ENCODE assay signal across 8 cellular contexts in the genomic region with DNA sequence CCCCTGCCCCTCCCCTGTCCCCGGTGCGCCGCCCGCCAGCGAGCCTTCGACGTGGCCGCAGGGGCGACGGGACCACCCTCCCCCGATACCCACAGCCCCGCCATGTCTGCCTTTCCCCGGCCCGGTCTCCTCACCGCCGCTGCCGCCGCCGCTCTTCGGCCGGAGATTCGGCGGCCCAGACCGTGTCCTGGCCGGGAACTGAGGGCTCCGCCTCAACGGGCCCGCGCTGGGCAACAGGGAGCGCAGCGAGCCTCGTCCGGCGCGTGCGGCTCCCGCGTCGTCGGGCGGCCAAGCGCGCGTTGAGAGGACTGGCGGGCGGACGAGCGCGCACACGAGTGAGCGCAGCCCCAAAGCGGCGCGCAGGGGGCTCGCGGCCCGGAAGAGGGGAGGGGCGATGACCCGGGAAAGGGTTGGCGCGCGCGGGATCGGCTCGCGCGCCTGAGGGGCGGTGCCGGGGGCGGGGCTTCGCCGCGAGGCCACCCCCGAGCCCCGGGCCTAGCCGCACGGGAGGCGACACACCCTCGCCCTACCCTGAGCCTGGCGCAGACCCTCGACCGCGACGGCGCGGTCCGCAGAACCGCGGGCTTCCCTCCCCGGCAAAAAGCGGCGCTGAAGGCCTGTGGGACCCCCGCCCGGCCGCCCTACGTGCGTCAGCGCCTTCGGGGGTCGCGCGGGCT. TPM values are rescaled to one million over a fixed set of nuclear protein-coding genes. Genes with fewer than 3 reads are reported as not detected.
DNase-seq lines count a peak whose midpoint lies in the region; ATAC-seq, FAIRE-seq and TF ChIP-seq lines count a peak whose summit lies in the region.

A gene with protein sequence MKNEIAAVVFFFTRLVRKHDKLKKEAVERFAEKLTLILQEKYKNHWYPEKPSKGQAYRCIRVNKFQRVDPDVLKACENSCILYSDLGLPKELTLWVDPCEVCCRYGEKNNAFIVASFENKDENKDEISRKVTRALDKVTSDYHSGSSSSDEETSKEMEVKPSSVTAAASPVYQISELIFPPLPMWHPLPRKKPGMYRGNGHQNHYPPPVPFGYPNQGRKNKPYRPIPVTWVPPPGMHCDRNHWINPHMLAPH (minus strand): TSS at position 337 of the 677 bp plus-strand sequence. CDS start 3,757 bp downstream, outside the sequence.

- H3K27me3 Mint-ChIP-seq in naive thymus-derived CD8-positive, alpha-beta T cell: no peaks in the 10 kb centered on the region
- H3K27me3 Mint-ChIP-seq in stimulated activated naive B cell treated with anti-CD40 and anti-IgM and Interleukin-4, amounts not matched to agents 10 μg/mL and 1 μg/mL and 100 μg/mL, for 72 hours: no peaks in the 10 kb centered on the region

- H3K36me3 ChIP-seq in fibroblast of lung (ENCODE audit: control insufficient read depth, insufficient read depth, low read length): peaks cover 3% of the 10 kb centered on the region

- peak; percentile 90 for FAIRE-seq in HTR-8/SVneo (lab: Jason Lieb, UNC)
- no peak for FAIRE-seq in RCC 7860 (lab: Jason Lieb, UNC)

- peak; percentile 94 for DNase-seq in DMS 273 (lab: John Stamatoyannopoulos, UW; ENCODE audit: unreplicated experiment)
- DNase-seq in HTR-8/SVneo (ENCODE audit: insufficient read length, low spot score): peak; percentile 77
- DNase-seq in RCC 7860 (ENCODE audit: low spot score): peak; percentile 62
- peak; percentile 76 for DNase-seq in activated T-helper 1 cell treated with Interleukin-2 at 50 U/mL for 16 hours (ENCODE audit: low read depth)
- DNase-seq in fibroblast of lung (ENCODE audit: low read depth in 2 of 2): peak; percentile 78 to 81
- DNase-seq in naive thymus-derived CD8-positive, alpha-beta T cell: peak; percentile 65 to 87 (median 80)
- DNase-seq in stimulated activated naive B cell treated with anti-CD40 and anti-IgM and Interleukin-4, amounts not matched to agents 10 μg/mL and 1 μg/mL and 100 μg/mL, for 72 hours: peak; percentile 73

- H3K4me1 ChIP-seq in fibroblast of lung (ENCODE audit: control insufficient read depth, extremely low read depth, insufficient read depth, low read length): no peaks in the 10 kb centered on the region

- peak within 1 kb of the TSS; percentile 97 for H3K27ac ChIP-seq in fibroblast of lung (ENCODE audit: insufficient read depth, low read length)

- H3K9ac ChIP-seq in fibroblast of lung (ENCODE audit: insufficient read depth, low read length): peak within 1 kb of the TSS; percentile 89

- TF ChIP-seq CTCF in fibroblast of lung (conservative IDR thresholded peaks at IDR 0.05 in 1 of 2, IDR thresholded peaks at IDR 0.05 in 1 of 2; ENCODE audit: low read depth in 1 of 2, low read length in 2 of 2): no peak

- peak within 1 kb of the TSS; percentile 88 to 98 (median 94) for H3K27ac Mint-ChIP-seq in naive thymus-derived CD8-positive, alpha-beta T cell
- H3K27ac Mint-ChIP-seq in stimulated activated naive B cell treated with anti-CD40 and anti-IgM and Interleukin-4, amounts not matched to agents 10 μg/mL and 1 μg/mL and 100 μg/mL, for 72 hours: peak within 1 kb of the TSS; percentile 92

- H3K9me3 Mint-ChIP-seq in naive thymus-derived CD8-positive, alpha-beta T cell: no peaks in the 10 kb centered on the region
- H3K9me3 Mint-ChIP-seq in stimulated activated naive B cell treated with anti-CD40 and anti-IgM and Interleukin-4, amounts not matched to agents 10 μg/mL and 1 μg/mL and 100 μg/mL, for 72 hours: no peaks in the 10 kb centered on the region

- peaks cover 0 to 6% (median 5%) of the 10 kb centered on the region in 3 donors for H3K36me3 Mint-ChIP-seq in naive thymus-derived CD8-positive, alpha-beta T cell
- peaks cover 4 to 17% of the 10 kb centered on the region in 2 donors for H3K36me3 Mint-ChIP-seq in stimulated activated naive B cell treated with anti-CD40 and anti-IgM and Interleukin-4, amounts not matched to agents 10 μg/mL and 1 μg/mL and 100 μg/mL, for 72 hours

- peak; percentile 79 for ATAC-seq in GM21367 (IDR thresholded peaks at IDR 0.05; ENCODE audit: unreplicated experiment)
- ATAC-seq in naive thymus-derived CD8-positive, alpha-beta T cell: peak; percentile 73 to 74
- ATAC-seq in stimulated activated naive B cell treated with anti-CD40 and anti-IgM and Interleukin-4, amounts not matched to agents 10 μg/mL and 1 μg/mL and 100 μg/mL, for 72 hours (replicated peaks): peak; percentile 83 to 90

- H3K4me2 ChIP-seq in fibroblast of lung (ENCODE audit: extremely low read depth, insufficient read depth, low read length): peak within 1 kb of the TSS; percentile 85

- peak within 1 kb of the TSS; percentile 94 for H2AFZ ChIP-seq in fibroblast of lung (ENCODE audit: low read length)

- peaks cover 5 to 24% (median 15%) of the 10 kb centered on the region in 4 donors for H3K4me1 Mint-ChIP-seq in naive thymus-derived CD8-positive, alpha-beta T cell
- peaks cover 8 to 18% of the 10 kb centered on the region in 2 donors for H3K4me1 Mint-ChIP-seq in stimulated activated naive B cell treated with anti-CD40 and anti-IgM and Interleukin-4, amounts not matched to agents 10 μg/mL and 1 μg/mL and 100 μg/mL, for 72 hours

- H3K4me3 Mint-ChIP-seq in naive thymus-derived CD8-positive, alpha-beta T cell: peak within 1 kb of the TSS; percentile 82 to 99 (median 92)
- H3K4me3 Mint-ChIP-seq in stimulated activated naive B cell treated with anti-CD40 and anti-IgM and Interleukin-4, amounts not matched to agents 10 μg/mL and 1 μg/mL and 100 μg/mL, for 72 hours: peak within 1 kb of the TSS; percentile 90

- no peaks in the 10 kb centered on the region for H3K27me3 ChIP-seq in fibroblast of lung (ENCODE audit: control insufficient read depth, insufficient read depth, low read length)

- H4K20me1 ChIP-seq in fibroblast of lung (ENCODE audit: control insufficient read depth, extremely low read depth, insufficient read depth, low read length): no peaks in the 10 kb centered on the region

- H3K4me3 ChIP-seq in fibroblast of lung (replicated peaks in 1 of 4; ENCODE audit: control extremely low read depth in 1 of 4, insufficient read depth in 1 of 4, low read depth in 3 of 4, low read length in 4 of 4): peak within 1 kb of the TSS; percentile 69 to 99 (median 86)

- H3K9me3 ChIP-seq in fibroblast of lung (ENCODE audit: control insufficient read depth, insufficient read depth, low read depth, low read length): no peaks in the 10 kb centered on the region

- peaks cover 44% of the 10 kb centered on the region for H3K79me2 ChIP-seq in fibroblast of lung (ENCODE audit: control insufficient read depth, insufficient read depth, low read length)

- POLR2A ChIA-PET in naive thymus-derived CD8-positive, alpha-beta T cell (lab: Charles Lee): interaction anchor here (2.3 kb wide), 1 partner anchor 207 kb away, joined by 9 read pairs; a partner anchor contains a TSS

RNA-seq across cellular contexts. Expression of the gene that starts here (rescaled TPM):
- total RNA-seq in fibroblast of lung: 27.5 and 32.5 TPM in 2 replicates
- polyA plus RNA-seq in fibroblast of lung: 51.2 and 53.6 TPM in 2 replicates
- polyA plus RNA-seq in fibroblast of lung (2012): 29.5 and 34.7 TPM in 2 replicates
- 1.4 and 1.5 TPM in 2 replicates for polyA minus RNA-seq in fibroblast of lung (ENCODE audit: low replicate concordance)
- total RNA-seq in naive thymus-derived CD8-positive, alpha-beta T cell: 10 to 100 TPM; 15.6 to 17.7 TPM
- 1 to 10 TPM; 4.2 to 7.1 (median 5.2) TPM for polyA plus RNA-seq in naive thymus-derived CD8-positive, alpha-beta T cell

Comparison
In these comparisons a context has a peak if more than half of its experiments do, and no peak if none do; other contexts are left out.
1. Peak in every context shown above with its lines: DNase-seq, ATAC-seq, H3K4me3 ChIP-seq and H3K27ac ChIP-seq.